2 cellular contexts compared by ENCODE assay signal in the genomic region with DNA sequence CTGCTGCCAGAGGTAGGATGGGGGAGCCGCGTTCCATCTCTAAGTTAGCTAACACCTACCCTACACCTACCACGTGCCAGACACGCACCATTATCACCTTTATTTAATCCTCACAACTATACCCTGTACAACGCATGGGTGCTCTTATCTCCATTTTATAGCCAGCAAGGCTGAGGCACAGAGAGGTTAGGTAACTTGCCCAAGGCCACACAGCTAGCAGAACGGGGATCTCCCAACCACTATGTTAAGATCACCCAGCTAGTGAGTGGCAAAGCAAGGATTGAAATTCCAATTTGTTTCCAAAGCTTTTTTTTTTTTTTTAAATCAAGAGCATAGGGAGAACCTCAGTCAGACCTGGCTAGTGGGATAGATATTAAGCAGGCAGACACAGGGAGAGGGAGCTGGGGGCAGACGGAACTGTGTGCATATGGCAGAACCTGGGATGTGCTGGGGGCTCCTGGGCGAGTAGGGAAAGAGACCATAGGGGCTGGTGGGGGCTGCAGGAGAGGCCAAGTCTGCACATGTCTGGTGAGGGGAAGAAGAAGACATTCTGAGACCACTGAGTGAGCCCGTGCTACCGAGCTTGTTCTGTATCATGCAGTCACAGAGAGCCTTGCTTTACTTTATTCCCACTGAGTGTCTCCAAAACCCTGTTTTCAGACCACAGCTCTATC.
TF ChIP-seq lines count a peak whose summit lies in the region.

No MANE protein-coding gene starts in this region.

TF ChIP-seq in IMR-90, 13 proteins besides CTCF, POLR2A, EP300 and RAD21:
- TF ChIP-seq BHLHE40 (IDR thresholded peaks at IDR 0.05; ENCODE audit: low read depth, low read length) = no peak
- no peak for TF ChIP-seq RCOR1 (IDR thresholded peaks at IDR 0.05; ENCODE audit: insufficient replicate concordance, low read length)
- no peak for TF ChIP-seq MAZ (IDR thresholded peaks at IDR 0.05; ENCODE audit: borderline replicate concordance, low read depth, low read length)
- TF ChIP-seq CHD1 (IDR thresholded peaks at IDR 0.05; ENCODE audit: low read depth, low read length) = no peak
- no peak for TF ChIP-seq SMC3 (IDR thresholded peaks at IDR 0.05; ENCODE audit: low read depth, low read length)
- no peak for TF ChIP-seq NFE2L2 (IDR thresholded peaks at IDR 0.05; ENCODE audit: low read depth, low read length)
- no peak for TF ChIP-seq RFX5 (IDR thresholded peaks at IDR 0.05; ENCODE audit: low read depth, low read length)
- TF ChIP-seq, protein P1, sequence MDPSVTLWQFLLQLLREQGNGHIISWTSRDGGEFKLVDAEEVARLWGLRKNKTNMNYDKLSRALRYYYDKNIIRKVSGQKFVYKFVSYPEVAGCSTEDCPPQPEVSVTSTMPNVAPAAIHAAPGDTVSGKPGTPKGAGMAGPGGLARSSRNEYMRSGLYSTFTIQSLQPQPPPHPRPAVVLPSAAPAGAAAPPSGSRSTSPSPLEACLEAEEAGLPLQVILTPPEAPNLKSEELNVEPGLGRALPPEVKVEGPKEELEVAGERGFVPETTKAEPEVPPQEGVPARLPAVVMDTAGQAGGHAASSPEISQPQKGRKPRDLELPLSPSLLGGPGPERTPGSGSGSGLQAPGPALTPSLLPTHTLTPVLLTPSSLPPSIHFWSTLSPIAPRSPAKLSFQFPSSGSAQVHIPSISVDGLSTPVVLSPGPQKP (IDR thresholded peaks at IDR 0.05; ENCODE audit: borderline replicate concordance, low read depth, low read length) = no peak
- TF ChIP-seq CEBPB (IDR thresholded peaks at IDR 0.05; ENCODE audit: low read depth, low read length) = no peak
- TF ChIP-seq MXI1 (IDR thresholded peaks at IDR 0.05; ENCODE audit: borderline replicate concordance, low read depth, low read length) = no peak

TF ChIP-seq in K562, 482 proteins besides CTCF, POLR2A, EP300 and RAD21:
- TF ChIP-seq NFE2 (IDR thresholded peaks at IDR 0.05; ENCODE audit: low read depth) (no peak), RBM14 (IDR thresholded peaks at IDR 0.05; ENCODE audit: borderline replicate concordance, insufficient read depth, low read depth, low read length) (no peak), ZC3H4 (CRISPR knock-in tag; IDR thresholded peaks at IDR 0.05; ENCODE audit: borderline replicate concordance) (no peak), SMAD3 (CRISPR knock-in tag; conservative IDR thresholded peaks at IDR 0.05) (no peak), ZNF174 (CRISPR knock-in tag; IDR thresholded peaks at IDR 0.05) (no peak), ATF1 (CRISPR knock-in tag; IDR thresholded peaks at IDR 0.05) (no peak), ATF1 (tag; IDR thresholded peaks at IDR 0.05) (no peak), ZNF134 (CRISPR knock-in tag; conservative IDR thresholded peaks at IDR 0.05) (no peak), ZNF274 (IDR thresholded peaks at IDR 0.05; ENCODE audit: borderline replicate concordance, low read depth, low read length) (no peak), ZNF695 (CRISPR knock-in tag; IDR thresholded peaks at IDR 0.05) (no peak), GABPB1 (CRISPR knock-in tag; IDR thresholded peaks at IDR 0.05) (no peak), BRCA1 (IDR thresholded peaks at IDR 0.05) (no peak), BRCA1 (CRISPR knock-in tag; IDR thresholded peaks at IDR 0.05) (no peak), CBX2 (IDR thresholded peaks at IDR 0.05; ENCODE audit: insufficient read depth, low read length, poor library complexity, severe bottlenecking) (no peak), RBM25 (IDR thresholded peaks at IDR 0.05; ENCODE audit: low read depth, low read length, severe bottlenecking) (peak; percentile 87), ZFP36 (IDR thresholded peaks at IDR 0.05; ENCODE audit: low read depth, low read length, partially characterized antibody) (peak; percentile 77), ZNF124 (CRISPR knock-in tag; IDR thresholded peaks at IDR 0.05) (no peak)
- TF ChIP-seq, protein P2, sequence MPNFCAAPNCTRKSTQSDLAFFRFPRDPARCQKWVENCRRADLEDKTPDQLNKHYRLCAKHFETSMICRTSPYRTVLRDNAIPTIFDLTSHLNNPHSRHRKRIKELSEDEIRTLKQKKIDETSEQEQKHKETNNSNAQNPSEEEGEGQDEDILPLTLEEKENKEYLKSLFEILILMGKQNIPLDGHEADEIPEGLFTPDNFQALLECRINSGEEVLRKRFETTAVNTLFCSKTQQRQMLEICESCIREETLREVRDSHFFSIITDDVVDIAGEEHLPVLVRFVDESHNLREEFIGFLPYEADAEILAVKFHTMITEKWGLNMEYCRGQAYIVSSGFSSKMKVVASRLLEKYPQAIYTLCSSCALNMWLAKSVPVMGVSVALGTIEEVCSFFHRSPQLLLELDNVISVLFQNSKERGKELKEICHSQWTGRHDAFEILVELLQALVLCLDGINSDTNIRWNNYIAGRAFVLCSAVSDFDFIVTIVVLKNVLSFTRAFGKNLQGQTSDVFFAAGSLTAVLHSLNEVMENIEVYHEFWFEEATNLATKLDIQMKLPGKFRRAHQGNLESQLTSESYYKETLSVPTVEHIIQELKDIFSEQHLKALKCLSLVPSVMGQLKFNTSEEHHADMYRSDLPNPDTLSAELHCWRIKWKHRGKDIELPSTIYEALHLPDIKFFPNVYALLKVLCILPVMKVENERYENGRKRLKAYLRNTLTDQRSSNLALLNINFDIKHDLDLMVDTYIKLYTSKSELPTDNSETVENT (CRISPR knock-in tag; IDR thresholded peaks at IDR 0.05) = no peak
- TF ChIP-seq, protein P3, sequence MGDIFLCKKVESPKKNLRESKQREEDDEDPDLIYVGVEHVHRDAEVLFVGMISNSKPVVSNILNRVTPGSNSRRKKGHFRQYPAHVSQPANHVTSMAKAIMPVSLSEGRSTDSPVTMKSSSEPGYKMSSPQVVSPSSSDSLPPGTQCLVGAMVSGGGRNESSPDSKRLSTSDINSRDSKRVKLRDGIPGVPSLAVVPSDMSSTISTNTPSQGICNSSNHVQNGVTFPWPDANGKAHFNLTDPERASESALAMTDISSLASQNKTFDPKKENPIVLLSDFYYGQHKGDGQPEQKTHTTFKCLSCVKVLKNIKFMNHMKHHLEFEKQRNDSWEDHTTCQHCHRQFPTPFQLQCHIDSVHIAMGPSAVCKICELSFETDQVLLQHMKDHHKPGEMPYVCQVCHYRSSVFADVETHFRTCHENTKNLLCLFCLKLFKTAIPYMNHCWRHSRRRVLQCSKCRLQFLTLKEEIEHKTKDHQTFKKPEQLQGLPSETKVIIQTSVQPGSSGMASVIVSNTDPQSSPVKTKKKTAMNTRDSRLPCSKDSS (IDR thresholded peaks at IDR 0.05; ENCODE audit: low read depth, partially characterized antibody) = no peak
TF ChIP-seq in K562: peak in this region for 2.
